Comparison of ENCODE assay signal across 23 cellular contexts in the genomic region with DNA sequence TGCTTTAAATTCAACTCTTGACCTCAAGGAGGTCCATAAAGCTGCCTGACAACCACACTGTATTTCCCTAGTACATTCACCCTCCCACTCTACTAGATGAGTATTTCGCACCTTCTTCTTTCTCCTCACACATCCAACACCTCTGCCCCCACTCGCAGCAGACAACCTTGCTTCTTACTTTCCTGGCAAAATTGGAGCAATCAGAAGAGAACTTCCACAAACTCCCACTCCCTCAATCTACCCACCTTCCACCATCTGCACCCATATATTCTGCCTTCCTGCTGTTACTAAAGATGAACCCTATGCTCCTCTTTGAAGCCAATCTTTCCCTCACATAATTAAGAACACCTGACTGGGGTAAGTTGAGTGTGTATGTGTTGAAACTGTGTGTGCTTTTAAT.
DNase-seq lines count a peak whose midpoint lies in the region; FAIRE-seq and TF ChIP-seq lines count a peak whose summit lies in the region.
"Had no signal": no experiment of that assay in that cellular context is flagged by ENCODE, and none has a peak within 500 bp of the region (broad histone marks: within the 10 kb centered on the region; RNA-seq: fewer than 3 reads in every experiment).

No MANE protein-coding gene starts in this region.

- no peak for TF ChIP-seq RAD21 in H1 (IDR thresholded peaks at IDR 0.05 in 1 of 2, conservative IDR thresholded peaks at IDR 0.05 in 1 of 2; ENCODE audit: low read depth in 2 of 2, low read length in 2 of 2)

- DNase-seq in Ammon's horn (ENCODE audit: low spot score) (peak; percentile 34), H1 (ENCODE audit: low read depth in 1 of 2, low spot score in 2 of 2) (no peak), middle frontal gyrus (ENCODE audit: extremely low spot score, low spot score) (peak; percentile 30), HPDE6-E6E7 (ENCODE audit: extremely low spot score) (no peak), uterus (no peak), SW 1271 (lab: John Stamatoyannopoulos, UW) (no peak)
- DNase-seq: BE2C; CD4-positive, alpha-beta T cell; CD8-positive, alpha-beta memory T cell; DMS 273 treated with DMSO at 0.1 percent for 48 hours; DMS79; EL; GDM1; HFFc6 had no signal

- 82% methylated on average over 2 of the region's 2 CpGs; no CpG with 5 or more reads in 1 of the 2 experiments for WGBS in H1 (ENCODE audit: extremely low coverage in 1 of 2, insufficient coverage in 1 of 2, insufficient read length in 1 of 2, insufficient replicate concordance in 2 of 2, low coverage in 1 of 2, low lambda C conversion rate in 2 of 2, missing lambda C conversion rate in 1 of 2), 2 experiments

- H2BK20ac ChIP-seq in H1 (ENCODE audit: low read length): 0 out of 2 replicates have a peak overlapping the region, but pooled peaks have one; percentile 56

- POLR2A ChIA-PET in H1 (lab: Charles Lee; ENCODE audit: partially characterized antibody): no interaction called here

- no peak overlapping the region for H4K5ac ChIP-seq in H1 (ENCODE audit: insufficient read length, low read depth, low read length)

- no peak overlapping the region for H2AFZ ChIP-seq in H1 (ENCODE audit: low read length)
- H2AFZ ChIP-seq: GM23338 had no signal

- H2BK5ac ChIP-seq in H1 (ENCODE audit: low read depth, low read length): no peak overlapping the region

- no peak overlapping the region for H3K9ac ChIP-seq in H1 (replicated peaks in 1 of 4; ENCODE audit: extremely low read depth in 1 of 4, low read depth in 3 of 4, low read length in 3 of 4)
- H3K9ac ChIP-seq: BLaER1 treated with 17β-estradiol and CSF1 and Interleukin-3, amounts not matched to agents 10 nM and 100 nM had no signal

- peaks cover 0 to 7% (median 4%) of the 10 kb centered on the region in 4 experiments; a peak in 4 of 7 replicates for H3K4me1 ChIP-seq in H1 (replicated peaks in 1 of 4; ENCODE audit: control insufficient read depth in 3 of 4, insufficient read depth in 4 of 4, low read length in 3 of 4)
- H3K4me1 ChIP-seq in uterus: no peaks in the 10 kb centered on the region
- H3K4me1 ChIP-seq: BE2C, HAP-1 had no signal

- H3K79me1 ChIP-seq in H1 (ENCODE audit: low read depth, low read length): no peaks in the 10 kb centered on the region

- H3K18ac ChIP-seq in H1 (ENCODE audit: extremely low read depth, low read length): no peak overlapping the region

- no peak overlapping the region for H3K14ac ChIP-seq in H1 (ENCODE audit: insufficient read length)

- no peaks in the 10 kb centered on the region; the same call in 1 of the 2 replicates for H3K23me2 ChIP-seq in H1 (ENCODE audit: low read depth, low read length)

- CTCF ChIA-PET in H1 (lab: Charles Lee; ENCODE audit: partially characterized antibody): interaction anchor here (0.7 to 1.9 kb wide), 3 partner anchors 15 to 64 kb away, joined by 3 to 9 read pairs (median 5); no protein-coding TSS in a partner anchor

- no peak overlapping the region for H2BK120ac ChIP-seq in H1 (replicated peaks; ENCODE audit: low read depth, low read length)

- TF ChIP-seq POLR2A in H1 (IDR thresholded peaks at IDR 0.05; ENCODE audit: control extremely low read depth in 1 of 2, low read depth in 2 of 2, low read length in 2 of 2) (no peak), uterus (IDR thresholded peaks at IDR 0.05) (no peak)

- peak overlapping the region; percentile 63 for H2BK15ac ChIP-seq in H1 (ENCODE audit: low read length)

- no peaks in the 10 kb centered on the region for H4K20me1 ChIP-seq in H1 (replicated peaks in 1 of 2; ENCODE audit: control insufficient read depth in 1 of 2, insufficient read depth in 2 of 2, low read length in 2 of 2)

- FAIRE-seq in H1 (lab: Jason Lieb, UNC): no peak
- FAIRE-seq: A204.1, D721Med, GM12891, GM18507, H54 had no signal

- H3K27me3 ChIP-seq in H1 (replicated peaks in 1 of 4; ENCODE audit: control insufficient read depth in 3 of 4, extremely low read depth in 1 of 4, insufficient read depth in 3 of 4, low read length in 3 of 4) (no peaks in the 10 kb centered on the region), uterus (no peaks in the 10 kb centered on the region)
- H3K27me3 ChIP-seq: BE2C had no signal

- no peaks in the 10 kb centered on the region for H3K79me2 ChIP-seq in H1 (ENCODE audit: control insufficient read depth in 1 of 2, insufficient read depth in 2 of 2, low read length in 2 of 2)

- TF ChIP-seq EP300 in H1 (IDR thresholded peaks at IDR 0.05; ENCODE audit: borderline replicate concordance in 1 of 2, low read depth in 2 of 2, low read length in 2 of 2): no peak

- H4K8ac ChIP-seq in H1 (ENCODE audit: extremely low read depth, insufficient read depth, low read length): no peak overlapping the region

- no peak overlapping the region for H4K91ac ChIP-seq in H1 (replicated peaks; ENCODE audit: insufficient read length, low read length)

- H3K4me3 ChIP-seq in H1 (ENCODE audit: extremely low read depth in 1 of 4, insufficient read depth in 2 of 4, low read depth in 3 of 4, low read length in 4 of 4) (no peak overlapping the region), uterus (no peak overlapping the region)
- H3K4me3 ChIP-seq: BLaER1 treated with 17β-estradiol and CSF1 and Interleukin-3, amounts not matched to agents 10 nM and 100 nM; GM23338; HAP-1 had no signal

- intact Hi-C loops in uterus (cut with DNase I; ENCODE audit: low total_unique reads): no loop called here

- H3K23ac ChIP-seq in H1 (ENCODE audit: insufficient read length): no peak overlapping the region

- H3K27ac ChIP-seq in H1 (ENCODE audit: low read depth, low read length): no peak overlapping the region
- no peak overlapping the region for H3K27ac ChIP-seq in uterus
- H3K27ac ChIP-seq: 22Rv1; BLaER1 treated with 17β-estradiol and CSF1 and Interleukin-3, amounts not matched to agents 10 nM and 100 nM had no signal

- H3K4me2 ChIP-seq in H1 (ENCODE audit: insufficient read depth in 1 of 2, low read depth in 2 of 2, low read length in 2 of 2): no peak overlapping the region
- H3K4me2 ChIP-seq: BLaER1 treated with 17β-estradiol and CSF1 and Interleukin-3, amounts not matched to agents 10 nM and 100 nM; GM23338 had no signal

- no peak overlapping the region for H3K4ac ChIP-seq in H1 (replicated peaks; ENCODE audit: insufficient read length, low read depth, low read length)

- TF ChIP-seq CTCF in H1 (IDR thresholded peaks at IDR 0.05; ENCODE audit: control extremely low read depth in 1 of 3, insufficient read depth in 1 of 3, low read depth in 1 of 3, low read length in 3 of 3): no peak
- no peak for TF ChIP-seq CTCF in uterus (IDR thresholded peaks at IDR 0.05)

- H2AK5ac ChIP-seq in H1 (ENCODE audit: low read depth, low read length): no peak overlapping the region

- H3K9me3 ChIP-seq in H1 (ENCODE audit: insufficient read depth in 2 of 2, low read depth in 1 of 2, low read length in 1 of 2) (no peaks in the 10 kb centered on the region), uterus (no peaks in the 10 kb centered on the region)
- H3K9me3 ChIP-seq: BE2C; BLaER1 treated with 17β-estradiol and CSF1 and Interleukin-3, amounts not matched to agents 10 nM and 100 nM; HAP-1 had no signal

- no peak overlapping the region for H3K56ac ChIP-seq in H1 (replicated peaks; ENCODE audit: insufficient read length, low read depth, low read length)

- no peak overlapping the region; the same call in 1 of the 2 replicates for H2BK12ac ChIP-seq in H1 (ENCODE audit: low read depth, low read length)

- no peaks in the 10 kb centered on the region for H3K36me3 ChIP-seq in H1 (ENCODE audit: control insufficient read depth in 2 of 4, insufficient read depth in 4 of 4, low read length in 3 of 4)
- no peaks in the 10 kb centered on the region for H3K36me3 ChIP-seq in uterus
- H3K36me3 ChIP-seq: BE2C; BLaER1 treated with 17β-estradiol and CSF1 and Interleukin-3, amounts not matched to agents 10 nM and 100 nM; HAP-1 had no signal

TF ChIP-seq in H1, 55 proteins besides CTCF, POLR2A, EP300 and RAD21 (continues in another document):
- no peak for TF ChIP-seq SIRT6 (IDR thresholded peaks at IDR 0.05; ENCODE audit: low read length)
- no peak for TF ChIP-seq POU5F1 (IDR thresholded peaks at IDR 0.05; ENCODE audit: low read depth, low read length)
- TF ChIP-seq SP2 (IDR thresholded peaks at IDR 0.05; ENCODE audit: low read length): no peak
- TF ChIP-seq SRF (IDR thresholded peaks at IDR 0.05; ENCODE audit: low read depth, low read length): no peak
- TF ChIP-seq TCF12 (IDR thresholded peaks at IDR 0.05; ENCODE audit: low read depth, low read length): no peak
- TF ChIP-seq YY1 (IDR thresholded peaks at IDR 0.05; ENCODE audit: low read depth, low read length): no peak
- no peak for TF ChIP-seq POLR2AphosphoS5 (IDR thresholded peaks at IDR 0.05; ENCODE audit: low read depth, low read length)
- no peak for TF ChIP-seq HDAC6 (IDR thresholded peaks at IDR 0.05; ENCODE audit: low read depth, low read length)

Comparison
In these comparisons a context has a peak if more than half of its experiments do, and no peak if none do; other contexts are left out.
1. DNase-seq: peak in Ammon's horn (single experiment) and middle frontal gyrus (single experiment); none in H1 (0 of 2), HPDE6-E6E7 (single experiment), uterus (0 of 2) and SW 1271 (0 of 2).